ENCODE assay signal across 20 cellular contexts in genomic region chrX:45154033-45154360, GRCh38. TPM values are rescaled to one million over a fixed set of nuclear protein-coding genes. Genes with fewer than 3 reads are reported as not detected.
A peak's percentile ranks its signal among the peaks of the same experiment; 100 is the strongest.
DNase-seq lines count a peak whose midpoint lies in the region; ATAC-seq and TF ChIP-seq lines count a peak whose summit lies in the region.
"Had no signal": no experiment of that assay in that cellular context is flagged by ENCODE, and none has a peak within 500 bp of the region (broad histone marks: within the 10 kb centered on the region; RNA-seq: fewer than 3 reads in every experiment).

No MANE protein-coding gene starts in this region.

- dilution Hi-C loops in mammary epithelial cell (cut with HindIII; ENCODE audit: low sequenced_read_pairs): no loop called here

- CTCF ChIA-PET in mammary epithelial cell (lab: Charles Lee; ENCODE audit: low non-redundant PET): no interaction called here

- no peaks in the 10 kb centered on the region for H4K20me1 ChIP-seq in mammary epithelial cell (ENCODE audit: insufficient read depth, low read length)
- H4K20me1 ChIP-seq: BLaER1 had no signal

- H3K79me2 ChIP-seq in mammary epithelial cell (ENCODE audit: insufficient read depth, low read length): no peaks in the 10 kb centered on the region

- no peak overlapping the region for H3K9ac ChIP-seq in mammary epithelial cell (ENCODE audit: insufficient read depth, low read length)
- H3K9ac ChIP-seq: BLaER1, GM23248 had no signal

- ATAC-seq in GM21360 (IDR thresholded peaks at IDR 0.05; ENCODE audit: unreplicated experiment) (no peak), GM19324 (IDR thresholded peaks at IDR 0.05; ENCODE audit: low FRiP score, unreplicated experiment) (no peak), HG02759 (IDR thresholded peaks at IDR 0.05; ENCODE audit: unreplicated experiment) (no peak)
- ATAC-seq: GM12878 had no signal

- intact Hi-C loops in mammary epithelial cell (cut with micrococcal nuclease): no loop called here

- H3K9me3 ChIP-seq in mammary epithelial cell (replicated peaks; ENCODE audit: insufficient read depth, low read length): no peaks in the 10 kb centered on the region
- H3K9me3 ChIP-seq: BLaER1, HAP-1 had no signal

- no peak overlapping the region for H3K4me3 ChIP-seq in mammary epithelial cell (replicated peaks in 1 of 3; ENCODE audit: insufficient read depth in 1 of 3, low read depth in 2 of 3, low read length in 3 of 3)
- H3K4me3 ChIP-seq: BLaER1, GM12878, GM23248, HAP-1 had no signal

- no peak overlapping the region for H3K4me2 ChIP-seq in mammary epithelial cell (ENCODE audit: insufficient read depth, low read depth, low read length)
- H3K4me2 ChIP-seq: BLaER1 had no signal

- H3K27me3 ChIP-seq in mammary epithelial cell (ENCODE audit: insufficient read depth, low read length): peaks cover 3% of the 10 kb centered on the region
- H3K27me3 ChIP-seq: BLaER1 had no signal

- in situ Hi-C loops in G401 (cut with HindIII; ENCODE audit: low sequenced_read_pairs) (no loop called here), mammary epithelial cell (cut with MboI; ENCODE audit: low sequenced_read_pairs in 2 of 2) (no loop called here)

- DNase-seq in G401 (ENCODE audit: low spot score) (peak; percentile 71), mammary epithelial cell (no peak)
- DNase-seq: 8988T; Calu3; CD4-positive, alpha-beta memory T cell; DMS79 treated with DMSO at 0.1 percent for 48 hours had no signal

- H3K27ac ChIP-seq in mammary epithelial cell (ENCODE audit: insufficient read depth, low read depth, low read length) (no peak overlapping the region), cingulate gyrus (ENCODE audit: low read depth, low read length) (peak overlapping the region; percentile 31), temporal lobe (ENCODE audit: low read depth, low read length) (peak overlapping the region; percentile 59)
- H3K27ac ChIP-seq: BLaER1, GM23248 had no signal

- 42% methylated on average over 3 of the region's 4 CpGs for WGBS in mammary epithelial cell (ENCODE audit: low coverage, missing lambda C conversion rate)

- no peaks in the 10 kb centered on the region for H3K4me1 ChIP-seq in mammary epithelial cell (ENCODE audit: insufficient read depth, low read length)
- H3K4me1 ChIP-seq: BLaER1, HAP-1 had no signal

- no peaks in the 10 kb centered on the region for H3K36me3 ChIP-seq in mammary epithelial cell (ENCODE audit: insufficient read depth, low read length)
- H3K36me3 ChIP-seq: BLaER1, HAP-1 had no signal

- no peak for TF ChIP-seq CTCF in mammary epithelial cell (conservative IDR thresholded peaks at IDR 0.05 in 1 of 2, IDR thresholded peaks at IDR 0.05 in 1 of 2; ENCODE audit: extremely low read depth in 1 of 2, insufficient read depth in 1 of 2, low read depth in 1 of 2, low read length in 2 of 2)

- peak overlapping the region; percentile 55 for H2AFZ ChIP-seq in mammary epithelial cell (ENCODE audit: low read depth, low read length)
- H2AFZ ChIP-seq: GM23248 had no signal

- no TSS peak for BruUV-seq in mammary epithelial cell (replicated peaks; lab: Mats Ljungman, UMichigan)

RNA-seq across cellular contexts. Expression of gene DIPK2B, which starts 46.7 kb away (rescaled TPM):
- total RNA-seq in G401 (2014; rRNA removed; shearing (Covaris generic)): not detected in 2 replicates
- total RNA-seq in mammary epithelial cell: not detected
- polyA plus RNA-seq in mammary epithelial cell: not detected
- not detected for polyA minus RNA-seq in mammary epithelial cell
- total RNA-seq in temporal lobe: 6.4 TPM
- total RNA-seq: A673; Calu3; CD4-positive, alpha-beta memory T cell; GM12878; GM23248; H4 had no signal
- polyA plus RNA-seq: AG04450; CD14-positive monocyte; CD4-positive, alpha-beta memory T cell; GM12878; GM23248; IgD-negative memory B cell had no signal
